In genomic region chr2:174013310-174013751, GRCh38 we compare ENCODE assay signal across 8 cellular contexts. TPM values are rescaled to one million over a fixed set of nuclear protein-coding genes. Genes with fewer than 3 reads are reported as not detected.
DNase-seq lines count a peak whose midpoint lies in the region; ATAC-seq and TF ChIP-seq lines count a peak whose summit lies in the region.

No MANE protein-coding gene starts in this region.

- no peak for TF ChIP-seq RAD21 in SK-N-SH (IDR thresholded peaks at IDR 0.05; ENCODE audit: low read length)

- H2AFZ ChIP-seq in SK-N-SH (ENCODE audit: low read depth): no peak overlapping the region

- peaks cover 36% of the 10 kb centered on the region for H3K27me3 Mint-ChIP-seq in T-helper 1 cell treated with Interleukin-12 subunit alpha and Interleukin-12 subunit beta and Interleukin-4 antibody, amounts not matched to agents 30 μg/mL and 1 μg/mL, for 36 hours (ENCODE audit: low read depth)

- CTCF ChIA-PET in SK-N-SH (lab: Yijun Ruan, JAX): no interaction called here

- DNase-seq in T-helper 1 cell (no peak), lower lobe of right lung (peak; percentile 55), suprapubic skin (ENCODE audit: low spot score in 2 of 2) (peak in 1 of 2 donors; percentile 78), SK-N-SH (no peak)

- H3K27ac ChIP-seq in duodenal mucosa (ENCODE audit: low read depth, low read length): peak overlapping the region; percentile 83
- H3K27ac ChIP-seq in lower lobe of right lung: peak overlapping the region; percentile 90
- peak overlapping the region; percentile 94 for H3K27ac ChIP-seq in suprapubic skin
- no peak overlapping the region; a peak in 1 of 4 replicates for H3K27ac ChIP-seq in SK-N-SH (ENCODE audit: low read depth in 2 of 2, low read length in 1 of 2)

- peak; percentile 72 to 77 for ATAC-seq in lower lobe of right lung
- no peak for ATAC-seq in GM19023 (IDR thresholded peaks at IDR 0.05; ENCODE audit: unreplicated experiment)
- ATAC-seq in GM18520 (IDR thresholded peaks at IDR 0.05; ENCODE audit: unreplicated experiment): no peak

- H3K4me1 ChIP-seq in duodenal mucosa (ENCODE audit: control insufficient read depth in 1 of 2, insufficient read depth in 2 of 2, low read length in 2 of 2): peaks cover 5 to 14% of the 10 kb centered on the region in 2 donors
- H3K4me1 ChIP-seq in lower lobe of right lung: peaks cover 28% of the 10 kb centered on the region
- peaks cover 42% of the 10 kb centered on the region for H3K4me1 ChIP-seq in suprapubic skin
- peaks cover 0 to 9% of the 10 kb centered on the region in 2 experiments; a peak in 2 of 4 replicates for H3K4me1 ChIP-seq in SK-N-SH (ENCODE audit: control insufficient read depth in 1 of 2, insufficient read depth in 2 of 2, low read depth in 1 of 2, low read length in 1 of 2)

- TF ChIP-seq CTCF in lower lobe of right lung (IDR thresholded peaks at IDR 0.05): no peak
- TF ChIP-seq CTCF in suprapubic skin (IDR thresholded peaks at IDR 0.05): no peak
- no peak for TF ChIP-seq CTCF in SK-N-SH (IDR thresholded peaks at IDR 0.05)

- no peaks in the 10 kb centered on the region for H3K9me3 ChIP-seq in duodenal mucosa (ENCODE audit: control insufficient read depth in 1 of 2, low read length in 2 of 2)
- no peaks in the 10 kb centered on the region for H3K9me3 ChIP-seq in lower lobe of right lung
- no peaks in the 10 kb centered on the region for H3K9me3 ChIP-seq in suprapubic skin
- no peaks in the 10 kb centered on the region for H3K9me3 ChIP-seq in SK-N-SH

- intact Hi-C loops in lower lobe of right lung (cut with DNase I): no loop called here

- no peaks in the 10 kb centered on the region for H3K9me2 ChIP-seq in SK-N-SH

- H3K4me1 Mint-ChIP-seq in T-helper 1 cell treated with Interleukin-12 subunit alpha and Interleukin-12 subunit beta and Interleukin-4 antibody, amounts not matched to agents 30 μg/mL and 1 μg/mL, for 36 hours (ENCODE audit: low read depth): no peaks in the 10 kb centered on the region

- TF ChIP-seq POLR2A in suprapubic skin (IDR thresholded peaks at IDR 0.05): no peak

- H3K4me2 ChIP-seq in SK-N-SH: no peak overlapping the region

- TF ChIP-seq EP300 in suprapubic skin (IDR thresholded peaks at IDR 0.05): no peak
- TF ChIP-seq EP300 in SK-N-SH (IDR thresholded peaks at IDR 0.05; ENCODE audit: borderline replicate concordance in 1 of 2, low read depth in 1 of 2, low read length in 1 of 2): no peak

- H3K27me3 ChIP-seq in duodenal mucosa (ENCODE audit: control insufficient read depth in 1 of 2, insufficient read depth in 2 of 2, low read length in 2 of 2) (no peaks in the 10 kb centered on the region), lower lobe of right lung (ENCODE audit: low read depth) (no peaks in the 10 kb centered on the region), suprapubic skin (no peaks in the 10 kb centered on the region), SK-N-SH (ENCODE audit: insufficient read depth) (no peaks in the 10 kb centered on the region)

- no peak overlapping the region for H3K27ac Mint-ChIP-seq in T-helper 1 cell treated with Interleukin-12 subunit alpha and Interleukin-12 subunit beta and Interleukin-4 antibody, amounts not matched to agents 30 μg/mL and 1 μg/mL, for 36 hours

- H3K36me3 ChIP-seq in duodenal mucosa (ENCODE audit: control insufficient read depth in 1 of 2, insufficient read depth in 2 of 2, low read length in 2 of 2) (no peaks in the 10 kb centered on the region), lower lobe of right lung (no peaks in the 10 kb centered on the region), suprapubic skin (no peaks in the 10 kb centered on the region), SK-N-SH (replicated peaks in 1 of 2; ENCODE audit: control insufficient read depth in 1 of 2, insufficient read depth in 2 of 2, low read length in 1 of 2) (no peaks in the 10 kb centered on the region)

- H3K4me3 ChIP-seq in duodenal mucosa (ENCODE audit: low read depth in 1 of 2, low read length in 2 of 2) (peak overlapping the region; percentile 59), lower lobe of right lung (peak overlapping the region; percentile 63), suprapubic skin (peak overlapping the region; percentile 57), SK-N-SH (ENCODE audit: low read depth in 2 of 2, low read length in 1 of 2) (no peak overlapping the region)

- POLR2A ChIA-PET in SK-N-SH (lab: Yijun Ruan, JAX): no interaction called here

- no peaks in the 10 kb centered on the region for H3K36me3 Mint-ChIP-seq in T-helper 1 cell treated with Interleukin-12 subunit alpha and Interleukin-12 subunit beta and Interleukin-4 antibody, amounts not matched to agents 30 μg/mL and 1 μg/mL, for 36 hours (ENCODE audit: low read depth)

- WGBS in suprapubic skin: 27% methylated on average over 17 of the region's 17 CpGs
- 86% methylated on average over 15 of the region's 17 CpGs for WGBS in SK-N-SH (ENCODE audit: low lambda C conversion rate)

- H3K9ac ChIP-seq in duodenal mucosa (ENCODE audit: low read depth in 1 of 2, low read length in 2 of 2): peak overlapping the region; percentile 48 to 61
- no peak overlapping the region for H3K9ac ChIP-seq in SK-N-SH

- peaks cover 5% of the 10 kb centered on the region for H3F3A ChIP-seq in SK-N-SH (replicated peaks; ENCODE audit: insufficient read depth)

- no peaks in the 10 kb centered on the region for H4K20me1 ChIP-seq in SK-N-SH (ENCODE audit: insufficient read depth)

- H3K4me3 Mint-ChIP-seq in T-helper 1 cell treated with Interleukin-12 subunit alpha and Interleukin-12 subunit beta and Interleukin-4 antibody, amounts not matched to agents 30 μg/mL and 1 μg/mL, for 36 hours: peak overlapping the region; percentile 22

- H3K9me3 Mint-ChIP-seq in T-helper 1 cell treated with Interleukin-12 subunit alpha and Interleukin-12 subunit beta and Interleukin-4 antibody, amounts not matched to agents 30 μg/mL and 1 μg/mL, for 36 hours: no peaks in the 10 kb centered on the region

- no peaks in the 10 kb centered on the region for H3K79me2 ChIP-seq in SK-N-SH (ENCODE audit: insufficient read depth)

TF ChIP-seq in SK-N-SH, 30 proteins besides CTCF, POLR2A, EP300 and RAD21:
- TF ChIP-seq TEAD4 (IDR thresholded peaks at IDR 0.05; ENCODE audit: borderline replicate concordance, insufficient read depth) (no peak), SIN3A (IDR thresholded peaks at IDR 0.05; ENCODE audit: borderline replicate concordance, low read depth, low read length) (no peak), GABPA (IDR thresholded peaks at IDR 0.05; ENCODE audit: low read depth) (no peak), JUND (IDR thresholded peaks at IDR 0.05) (no peak), TCF12 (IDR thresholded peaks at IDR 0.05) (no peak), YY1 (IDR thresholded peaks at IDR 0.05; ENCODE audit: low read depth) (no peak), TAF1 (IDR thresholded peaks at IDR 0.05; ENCODE audit: borderline replicate concordance, low read depth, low read length) (no peak)

RNA-seq across cellular contexts. Expression of gene SP3, which starts 48.2 kb away (rescaled TPM):
- total RNA-seq in lower lobe of right lung (77.0 TPM), suprapubic skin (100 to 1,000 TPM in 3 of 4 donors, 10 to 100 TPM in 1; 99.6 to 151 (median 113) TPM)
- 23.1 and 28.9 TPM in 2 replicates for polyA plus RNA-seq in SK-N-SH (2012; rRNA removed)
- polyA plus RNA-seq in SK-N-SH (2012; cell fraction: cytosol; rRNA removed): 25.0 and 30.2 TPM in 2 replicates
- 12.7 and 27.2 TPM in 2 replicates for polyA plus RNA-seq in SK-N-SH (2012; cell fraction: nucleus; rRNA removed)

Comparison
In these comparisons a context has a peak if more than half of its experiments do, and no peak if none do; other contexts are left out.
1. H3K27ac ChIP-seq: peak in duodenal mucosa (single experiment), lower lobe of right lung (single experiment) and suprapubic skin (single experiment); none in SK-N-SH (0 of 2).
2. H3K4me3 ChIP-seq: peak in duodenal mucosa (2 of 2), lower lobe of right lung (single experiment) and suprapubic skin (single experiment); none in SK-N-SH (0 of 2).
3. ATAC-seq: peak in lower lobe of right lung (2 of 2); none in GM19023 (single experiment) and GM18520 (single experiment).